Comparison of ENCODE assay signal across 25 cellular contexts in genomic region chr12:31408778-31409177, GRCh38.
"Had no signal": no experiment of that assay in that cellular context is flagged by ENCODE, and none has a peak within 500 bp of the region (broad histone marks: within the 10 kb centered on the region; RNA-seq: fewer than 3 reads in every experiment).

No MANE protein-coding gene starts in this region.

- FAIRE-seq: HepG2 had no signal

- H3K36me3 ChIP-seq: MG63, SJCRH30 had no signal

- H3K27me3 ChIP-seq: MG63, Peyer's patch, SJCRH30 had no signal

- H3K4me1 ChIP-seq: Peyer's patch, SJCRH30 had no signal

- ATAC-seq: HepG2, PC-3, Right ventricle myocardium inferior, SK-N-SH treated with all-trans-retinoic acid at 6 μM for 48 hours had no signal

- DNase-seq: IMR-90, Karpas-422, KG1, MG63, NCI-H1092, NCI-H1105 treated with DMSO at 0.1 percent for 48 hours, NCI-H1417 treated with DMSO at 0.1 percent for 48 hours, NCI-H146, NCI-H1694 treated with DMSO at 0.1 percent for 48 hours, NCI-H1930, NCI-H2081, NCI-H2171, NCI-H226, NCI-H446, NCI-H510A, NCI-H524 treated with DMSO at 0.1 percent for 48 hours, NCI-H69, NCI-H774, PC-3, Peyer's patch, SHP77 treated with DMSO at 0.1 percent for 48 hours, SJCRH30 had no signal

- H3K9me3 ChIP-seq: MG63, Peyer's patch, SJCRH30 had no signal

- H3K27ac ChIP-seq: Peyer's patch, SJCRH30 had no signal

- H3K4me3 ChIP-seq: MG63, Peyer's patch, SJCRH30 had no signal
